30 cellular contexts compared by ENCODE assay signal in the genomic region with DNA sequence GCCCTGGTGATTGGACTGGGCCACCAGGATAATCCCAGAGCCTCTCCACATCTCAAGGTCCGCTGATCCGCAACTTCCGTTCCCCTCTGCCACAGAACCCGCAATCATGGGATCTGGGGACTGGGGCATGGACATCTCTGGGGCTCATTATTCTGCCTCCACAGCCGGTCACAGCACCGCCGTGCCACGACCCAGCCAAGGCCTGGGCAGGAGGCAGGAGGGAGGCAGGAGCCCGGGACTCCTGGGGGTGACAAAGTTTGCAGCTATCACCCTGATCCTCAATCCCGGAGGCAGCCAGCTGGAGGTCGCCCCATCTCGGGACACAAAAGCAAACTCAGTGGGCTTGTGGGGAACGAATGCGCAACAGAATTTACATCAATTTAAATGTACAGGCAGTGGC.
"Had no signal": no experiment of that assay in that cellular context is flagged by ENCODE, and none has a peak within 500 bp of the region (broad histone marks: within the 10 kb centered on the region; RNA-seq: fewer than 3 reads in every experiment).

No MANE protein-coding gene starts in this region.

- H3K27ac ChIP-seq: ascending aorta, coronary artery, dorsolateral prefrontal cortex, heart left ventricle had no signal

- H3K4me3 Mint-ChIP-seq: activated CD4-positive, alpha-beta memory T cell treated with anti-CD3 and anti-CD28 coated beads, Interleukin-2, amount 10 ng/mL, durations not matched to agents 7 days and 5 days; activated CD4-positive, alpha-beta T cell treated with anti-CD3 and anti-CD28 coated beads, Interleukin-2, amount 10 ng/mL, durations not matched to agents 7 days and 5 days; activated naive CD4-positive, alpha-beta T cell treated with anti-CD3 and anti-CD28 coated beads, Interleukin-2, amount 10 ng/mL, durations not matched to agents 7 days and 5 days; activated naive CD8-positive, alpha-beta T cell treated with anti-CD3 and anti-CD28 coated beads, Interleukin-2, amount 10 ng/mL, durations not matched to agents 7 days and 5 days; activated T-cell treated with anti-CD3 and anti-CD28 coated beads, Interleukin-2, amount 50 U/mL, for 24 hours; activated T-cell treated with anti-CD3 and anti-CD28 coated beads, Interleukin-2, amount 50 U/mL, for 72 hours; brain; central memory CD8-positive, alpha-beta T cell; dendritic cell treated with granulocyte-macrophage colony-stimulating factor and Interleukin-4, amounts not matched to agents 40 ng/mL and 50 ng/mL, for 4 days; endodermal cell; T-helper 17 cell had no signal

- H3K4me3 ChIP-seq: ascending aorta, coronary artery, dorsolateral prefrontal cortex, heart left ventricle had no signal

- DNase-seq: activated CD4-positive, alpha-beta memory T cell treated with anti-CD3 and anti-CD28 coated beads, Interleukin-2, amount 10 ng/mL, durations not matched to agents 7 days and 5 days; activated CD4-positive, alpha-beta T cell treated with anti-CD3 and anti-CD28 coated beads for 1 hour; activated CD4-positive, alpha-beta T cell treated with anti-CD3 and anti-CD28 coated beads for 4 hours; activated CD4-positive, alpha-beta T cell treated with anti-CD3 and anti-CD28 coated beads, Interleukin-2, amount 10 ng/mL, durations not matched to agents 7 days and 5 days; activated CD4-positive, alpha-beta T cell treated with anti-CD3 and anti-CD28 coated beads, Interleukin-2, amount 50 U/mL, for 4 hours; activated CD8-positive, alpha-beta memory T cell treated with anti-CD3 and anti-CD28 coated beads, Interleukin-2, amount 50 U/mL, for 48 hours; activated gamma-delta T cell; activated naive CD4-positive, alpha-beta T cell; activated naive CD4-positive, alpha-beta T cell treated with anti-CD3 and anti-CD28 coated beads, Interleukin-2, amount 10 ng/mL, durations not matched to agents 7 days and 5 days; activated naive CD8-positive, alpha-beta T cell treated with anti-CD3 and anti-CD28 coated beads, Interleukin-2, amount 10 ng/mL, durations not matched to agents 7 days and 5 days; activated T-cell treated with anti-CD3 and anti-CD28 coated beads for 4 hours; activated T-cell treated with anti-CD3 and anti-CD28 coated beads, Interleukin-2, amount 50 U/mL, for 24 hours; activated T-cell treated with anti-CD3 and anti-CD28 coated beads, Interleukin-2, amount 50 U/mL, for 72 hours; dorsolateral prefrontal cortex; effector memory CD4-positive, alpha-beta T cell; endodermal cell; foreskin fibroblast; glutamatergic neuron; heart left ventricle; T-helper 1 cell; T-helper 17 cell had no signal

- H3K9me3 ChIP-seq: ascending aorta, heart left ventricle had no signal

- H3K27me3 ChIP-seq: ascending aorta, dorsolateral prefrontal cortex, heart left ventricle had no signal

- H3K9me3 Mint-ChIP-seq: activated CD4-positive, alpha-beta memory T cell treated with anti-CD3 and anti-CD28 coated beads, Interleukin-2, amount 10 ng/mL, durations not matched to agents 7 days and 5 days; activated CD4-positive, alpha-beta T cell treated with anti-CD3 and anti-CD28 coated beads, Interleukin-2, amount 10 ng/mL, durations not matched to agents 7 days and 5 days; activated naive CD4-positive, alpha-beta T cell treated with anti-CD3 and anti-CD28 coated beads, Interleukin-2, amount 10 ng/mL, durations not matched to agents 7 days and 5 days; activated naive CD4-positive, alpha-beta T cell treated with anti-CD3 and anti-CD28 coated beads, Interleukin-2, amount 50 U/mL, for 72 hours; activated naive CD8-positive, alpha-beta T cell treated with anti-CD3 and anti-CD28 coated beads, Interleukin-2, amount 10 ng/mL, durations not matched to agents 7 days and 5 days; activated T-cell treated with anti-CD3 and anti-CD28 coated beads, Interleukin-2, amount 50 U/mL, for 24 hours; activated T-cell treated with anti-CD3 and anti-CD28 coated beads, Interleukin-2, amount 50 U/mL, for 72 hours; central memory CD8-positive, alpha-beta T cell; dendritic cell treated with granulocyte-macrophage colony-stimulating factor and Interleukin-4, amounts not matched to agents 40 ng/mL and 50 ng/mL, for 4 days; endodermal cell had no signal

- H3K36me3 ChIP-seq: ascending aorta, heart left ventricle had no signal

- FAIRE-seq: bronchial epithelial cell, frontal cortex had no signal

- H3K4me1 Mint-ChIP-seq: endodermal cell had no signal

- H3K36me3 Mint-ChIP-seq: activated naive CD4-positive, alpha-beta T cell treated with anti-CD3 and anti-CD28 coated beads, Interleukin-2, amount 10 ng/mL, durations not matched to agents 7 days and 5 days; activated naive CD4-positive, alpha-beta T cell treated with anti-CD3 and anti-CD28 coated beads, Interleukin-2, amount 50 U/mL, for 72 hours; activated naive CD8-positive, alpha-beta T cell treated with anti-CD3 and anti-CD28 coated beads, Interleukin-2, amount 10 ng/mL, durations not matched to agents 7 days and 5 days had no signal

- H3K27ac Mint-ChIP-seq: activated CD4-positive, alpha-beta memory T cell treated with anti-CD3 and anti-CD28 coated beads, Interleukin-2, amount 10 ng/mL, durations not matched to agents 7 days and 5 days; activated CD4-positive, alpha-beta T cell treated with anti-CD3 and anti-CD28 coated beads, Interleukin-2, amount 10 ng/mL, durations not matched to agents 7 days and 5 days; activated naive CD4-positive, alpha-beta T cell treated with anti-CD3 and anti-CD28 coated beads, Interleukin-2, amount 10 ng/mL, durations not matched to agents 7 days and 5 days; activated naive CD4-positive, alpha-beta T cell treated with anti-CD3 and anti-CD28 coated beads, Interleukin-2, amount 50 U/mL, for 72 hours; activated naive CD8-positive, alpha-beta T cell treated with anti-CD3 and anti-CD28 coated beads, Interleukin-2, amount 10 ng/mL, durations not matched to agents 7 days and 5 days; activated T-cell treated with anti-CD3 and anti-CD28 coated beads, Interleukin-2, amount 50 U/mL, for 24 hours; activated T-cell treated with anti-CD3 and anti-CD28 coated beads, Interleukin-2, amount 50 U/mL, for 72 hours; dendritic cell treated with granulocyte-macrophage colony-stimulating factor and Interleukin-4, amounts not matched to agents 40 ng/mL and 50 ng/mL, for 4 days; endodermal cell; T-helper 17 cell had no signal

- ATAC-seq: activated naive CD4-positive, alpha-beta T cell treated with anti-CD3 and anti-CD28 coated beads, Interleukin-2, amount 50 U/mL, for 72 hours; activated T-cell treated with anti-CD3 and anti-CD28 coated beads, Interleukin-2, amount 50 U/mL, for 72 hours; esophagus mucosa; heart left ventricle; T-helper 17 cell had no signal

- H3K27me3 Mint-ChIP-seq: activated CD4-positive, alpha-beta memory T cell treated with anti-CD3 and anti-CD28 coated beads, Interleukin-2, amount 10 ng/mL, durations not matched to agents 7 days and 5 days; activated CD4-positive, alpha-beta T cell treated with anti-CD3 and anti-CD28 coated beads, Interleukin-2, amount 10 ng/mL, durations not matched to agents 7 days and 5 days; activated naive CD8-positive, alpha-beta T cell treated with anti-CD3 and anti-CD28 coated beads, Interleukin-2, amount 10 ng/mL, durations not matched to agents 7 days and 5 days; activated T-cell treated with anti-CD3 and anti-CD28 coated beads, Interleukin-2, amount 50 U/mL, for 24 hours; brain; central memory CD8-positive, alpha-beta T cell; T-helper 17 cell had no signal
